Comparison of ENCODE assay signal across 20 cellular contexts in the genomic region with DNA sequence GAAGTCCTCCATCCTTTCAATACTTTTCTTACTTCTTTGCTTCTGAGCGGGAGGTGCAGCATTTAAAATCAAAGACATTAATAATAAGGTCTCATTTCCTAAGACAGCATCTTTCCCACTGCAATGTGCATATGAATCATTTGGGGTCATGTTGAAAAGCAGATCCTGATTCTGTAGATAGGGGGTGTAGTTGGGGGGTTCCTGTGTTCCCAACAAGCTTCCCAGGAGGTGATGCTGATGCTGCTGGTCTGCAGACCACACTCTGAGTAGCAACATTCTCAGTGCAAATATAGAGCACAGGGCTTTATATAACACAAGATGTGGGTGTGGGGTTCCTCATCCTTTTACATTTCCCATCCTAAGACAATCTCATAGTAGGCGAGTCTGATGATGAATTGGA.
"Had no signal": no experiment of that assay in that cellular context is flagged by ENCODE, and none has a peak within 500 bp of the region (broad histone marks: within the 10 kb centered on the region; RNA-seq: fewer than 3 reads in every experiment).

No MANE protein-coding gene starts in this region.

- H3K9me3 Mint-ChIP-seq: activated CD8-positive, alpha-beta T cell treated with anti-CD3 and anti-CD28 coated beads for 36 hours; T-helper 1 cell treated with Interleukin-12 subunit alpha and Interleukin-12 subunit beta and Interleukin-4 antibody, amounts not matched to agents 30 μg/mL and 1 μg/mL, for 36 hours had no signal

- H3K36me3 ChIP-seq: adrenal gland, right atrium auricular region, uterus had no signal

- H3K27ac ChIP-seq: adrenal gland, right atrium auricular region, testis, uterus had no signal

- H3K4me2 ChIP-seq: smooth muscle cell had no signal

- H3K27ac Mint-ChIP-seq: activated CD8-positive, alpha-beta T cell treated with anti-CD3 and anti-CD28 coated beads for 36 hours; memory B cell; nephron; progenitor cell of endocrine pancreas; T-helper 1 cell treated with Interleukin-12 subunit alpha and Interleukin-12 subunit beta and Interleukin-4 antibody, amounts not matched to agents 30 μg/mL and 1 μg/mL, for 36 hours had no signal

- FAIRE-seq: endothelial cell of umbilical vein had no signal

- H3K4me3 Mint-ChIP-seq: activated CD8-positive, alpha-beta T cell treated with anti-CD3 and anti-CD28 coated beads for 36 hours; activated T-cell treated with anti-CD3 and anti-CD28 coated beads, Interleukin-2, amount 50 U/mL, for 4 hours; memory B cell; nephron; T-helper 1 cell treated with Interleukin-12 subunit alpha and Interleukin-12 subunit beta and Interleukin-4 antibody, amounts not matched to agents 30 μg/mL and 1 μg/mL, for 36 hours had no signal

- DNase-seq: activated CD4-positive, alpha-beta T cell treated with anti-CD3 and anti-CD28 coated beads for 48 hours; activated CD8-positive, alpha-beta T cell treated with anti-CD3 and anti-CD28 coated beads for 36 hours; activated effector memory CD4-positive, alpha-beta T cell treated with Interleukin-2 at 50 U/mL for 16 hours; activated naive CD4-positive, alpha-beta T cell treated with anti-CD3 and anti-CD28 coated beads, Interleukin-2, amount 50 U/mL, for 16 hours; activated T-cell treated with anti-CD3 and anti-CD28 coated beads, Interleukin-2, amount 50 U/mL, for 4 hours; central memory CD4-positive, alpha-beta T cell; cortex of kidney; effector CD8-positive, alpha-beta T cell; left ventricle myocardium superior; stimulated activated naive CD8-positive, alpha-beta T cell treated with anti-CD3 and anti-CD28 coated beads, Interleukin-15, Interleukin-2, amounts not matched to agents 100 U/mL and 50 U/mL, for 24 hours; testis; uterus had no signal

- H3K4me1 Mint-ChIP-seq: memory B cell, nephron had no signal

- H3K36me3 Mint-ChIP-seq: memory B cell had no signal

- H3K4me3 ChIP-seq: adrenal gland, right atrium auricular region, smooth muscle cell, testis, uterus had no signal

- ATAC-seq: activated CD8-positive, alpha-beta T cell treated with anti-CD3 and anti-CD28 coated beads for 36 hours; activated T-cell treated with anti-CD3 and anti-CD28 coated beads, Interleukin-2, amount 50 U/mL, for 4 hours; stimulated activated naive CD8-positive, alpha-beta T cell treated with anti-CD3 and anti-CD28 coated beads, Interleukin-15, Interleukin-2, amounts not matched to agents 100 U/mL and 50 U/mL, for 24 hours had no signal

- H3K9me3 ChIP-seq: adrenal gland, right atrium auricular region, testis, uterus had no signal

- H3K27me3 ChIP-seq: adrenal gland, right atrium auricular region, testis, uterus had no signal

- H3K4me1 ChIP-seq: adrenal gland, right atrium auricular region, testis, uterus had no signal
